8 cellular contexts compared by ENCODE assay signal in genomic region chr1:109548321-109549267, GRCh38. TPM values are rescaled to one million over a fixed set of nuclear protein-coding genes. Genes with fewer than 3 reads are reported as not detected.
DNase-seq lines count a peak whose midpoint lies in the region; ATAC-seq and TF ChIP-seq lines count a peak whose summit lies in the region.

TSS of gene GNAI3 (plus strand) at chr1:109548615. CDS start at chr1:109548721, 106 bp downstream.

- peaks cover 43% of the 10 kb centered on the region for H3K4me1 ChIP-seq in mucosa of descending colon (ENCODE audit: low read depth)

- TF ChIP-seq EP300 in Ishikawa (IDR thresholded peaks at IDR 0.05; ENCODE audit: borderline replicate concordance): no peak

- DNase-seq in DMS153 treated with DMSO at 0.1 percent for 48 hours (lab: John Stamatoyannopoulos, UW; ENCODE audit: unreplicated experiment) (peak; percentile 87), OCI-M2 (lab: John Stamatoyannopoulos, UW; ENCODE audit: unreplicated experiment) (peak; percentile 38), epithelial cell of prostate (ENCODE audit: low read depth, low spot score) (peak; percentile 92), mucosa of descending colon (peak; percentile 98 to 99 (median 99))
- DNase-seq in activated T-cell treated with anti-CD3 and anti-CD28 coated beads, Interleukin-2, amount 50 U/mL, for 1 hour: peak; percentile 94
- peak; percentile 93 for DNase-seq in stimulated activated CD8-positive, alpha-beta memory T cell treated with anti-CD3 and anti-CD28 coated beads, Interleukin-4, amount 100 ng/mL, for 1 hour (ENCODE audit: low read depth in 2 of 2, low spot score in 1 of 2)

- TF ChIP-seq RAD21 in Ishikawa (IDR thresholded peaks at IDR 0.05; ENCODE audit: low read depth): no peak

- H3K27ac ChIP-seq in epithelial cell of prostate: peak within 1 kb of the TSS; percentile 88

- intact Hi-C loops in mucosa of descending colon (cut with DNase I, micrococcal nuclease): loop anchor here (5.0 to 10.0 kb wide), 4 partner anchors 86 to 436 kb away; partner anchors contain the start of genes AHCYL1 (in 1 of the 2) and EPS8L3 (in 1 of the 2)

- peak; percentile 83 for ATAC-seq in GM21619 (IDR thresholded peaks at IDR 0.05; ENCODE audit: unreplicated experiment)
- ATAC-seq in mucosa of descending colon: peak; percentile 98

- peak within 1 kb of the TSS; percentile 65 for H3K4me3 ChIP-seq in mucosa of descending colon

- H3K36me3 ChIP-seq in mucosa of descending colon (ENCODE audit: low read depth): no peaks in the 10 kb centered on the region

- H3K9me3 ChIP-seq in mucosa of descending colon: no peaks in the 10 kb centered on the region

- no peak for TF ChIP-seq CTCF in mucosa of descending colon (IDR thresholded peaks at IDR 0.05)

TF ChIP-seq in Ishikawa, 13 proteins besides CTCF, POLR2A, EP300 and RAD21:
- peak; percentile 74; the same call in 1 of the 2 replicates for TF ChIP-seq MAX (IDR thresholded peaks at IDR 0.05)
- TF ChIP-seq REST (IDR thresholded peaks at IDR 0.05; ENCODE audit: low read depth): no peak; the same call in 1 of the 2 replicates
- TF ChIP-seq ZBTB7A (IDR thresholded peaks at IDR 0.05; ENCODE audit: low read depth): no peak
- no peak for TF ChIP-seq EGR1 (IDR thresholded peaks at IDR 0.05)
- TF ChIP-seq CEBPB (IDR thresholded peaks at IDR 0.05): no peak
- 0 out of 2 replicates have a peak, but pooled peaks have one; percentile 54 for TF ChIP-seq TCF12 (IDR thresholded peaks at IDR 0.05; ENCODE audit: low read depth)
- TF ChIP-seq USF1 (IDR thresholded peaks at IDR 0.05): peak; percentile 80
- TF ChIP-seq YY1 (IDR thresholded peaks at IDR 0.05; ENCODE audit: low read depth): peak; percentile 60; the same call in 1 of the 2 replicates
- TF ChIP-seq NFIC (IDR thresholded peaks at IDR 0.05): 0 out of 2 replicates have a peak, but pooled peaks have one; percentile 29
- TF ChIP-seq TAF1 (IDR thresholded peaks at IDR 0.05; ENCODE audit: low read depth): peak; percentile 88
- no peak for TF ChIP-seq TEAD4 (IDR thresholded peaks at IDR 0.05)
- peak; percentile 73 for TF ChIP-seq CREB1 (IDR thresholded peaks at IDR 0.05; ENCODE audit: low read depth)
- peak; percentile 75; the same call in 1 of the 2 replicates for TF ChIP-seq FOXM1 (IDR thresholded peaks at IDR 0.05; ENCODE audit: borderline replicate concordance, low read depth)

RNA-seq across cellular contexts. Expression of gene GNAI3, which starts in this region (rescaled TPM):
- total RNA-seq in mucosa of descending colon: 1 to 10 TPM; 6.5 to 8.3 (median 7.6) TPM

Comparison
In these comparisons a context has a peak if more than half of its experiments do, and no peak if none do; other contexts are left out.
1. Peak in every context shown above with its lines: DNase-seq, ATAC-seq, H3K4me3 ChIP-seq and H3K27ac ChIP-seq.
2. DNase-seq: peak in every context shown above with its lines; median percentile 99 in mucosa of descending colon; 94 in activated T-cell treated with anti-CD3 and anti-CD28 coated beads, Interleukin-2, amount 50 U/mL, for 1 hour; 93 in stimulated activated CD8-positive, alpha-beta memory T cell treated with anti-CD3 and anti-CD28 coated beads, Interleukin-4, amount 100 ng/mL, for 1 hour; 92 in epithelial cell of prostate; 87 in DMS153 treated with DMSO at 0.1 percent for 48 hours; 38 in OCI-M2.